8 cellular contexts compared by ENCODE assay signal in genomic region chrX:154541896-154542722, GRCh38. TPM values are rescaled to one million over a fixed set of nuclear protein-coding genes. Genes with fewer than 3 reads are reported as not detected.
DNase-seq lines count a peak whose midpoint lies in the region; ATAC-seq, FAIRE-seq and TF ChIP-seq lines count a peak whose summit lies in the region.

No MANE protein-coding gene starts in this region.

- ATAC-seq in GM19467 (IDR thresholded peaks at IDR 0.05; ENCODE audit: unreplicated experiment), result no peak

- no peak for FAIRE-seq in H54 (lab: Jason Lieb, UNC)
- no peak for FAIRE-seq in GM12892 (lab: Jason Lieb, UNC)

- no peak for TF ChIP-seq POLR2A in H54 (IDR thresholded peaks at IDR 0.05; ENCODE audit: low read depth, low read length)
- TF ChIP-seq POLR2A in GM12892 (IDR thresholded peaks at IDR 0.05; ENCODE audit: low read depth, low read length), result no peak

- DNase-seq in H54 (ENCODE audit: insufficient read length, low spot score) (peak; percentile 80), SHP77 treated with DMSO at 0.1 percent for 48 hours (lab: John Stamatoyannopoulos, UW) (peak; percentile 36), astrocyte of the hippocampus (ENCODE audit: low read depth, low spot score) (peak; percentile 92), kidney glomerular epithelial cell (lab: John Stamatoyannopoulos, UW) (peak; percentile 69), GM12892 (ENCODE audit: insufficient read length) (no peak), NCI-H146 (lab: John Stamatoyannopoulos, UW) (no peak)
- DNase-seq in stimulated activated CD8-positive, alpha-beta memory T cell treated with anti-CD3 and anti-CD28 coated beads, Interleukin-15, amount 100 ng/mL, for 48 hours (ENCODE audit: low read depth in 2 of 2), result peak; percentile 28 to 42

RNA-seq across cellular contexts. Expression of gene G6PD, which starts 4.5 kb away (rescaled TPM):
- polyA plus RNA-seq in GM12892 (2012; ENCODE audit: missing spikeins), result 25.1 TPM

RNA-seq across cellular contexts. Expression of gene IKBKG, which starts 5.3 kb away (rescaled TPM):
- polyA plus RNA-seq in GM12892 (2012; ENCODE audit: missing spikeins), result 12.3 TPM

RNA-seq across cellular contexts. Expression of gene FAM3A, which starts 26.1 kb away (rescaled TPM):
- 9.8 TPM for polyA plus RNA-seq in GM12892 (2012; ENCODE audit: missing spikeins)

RNA-seq across cellular contexts. Expression of gene CTAG1A, which starts 42.8 kb away (rescaled TPM):
- polyA plus RNA-seq in GM12892 (2012; ENCODE audit: missing spikeins), result not detected

RNA-seq across cellular contexts. Expression of gene SLC10A3, which starts 51.7 kb away (rescaled TPM):
- 5.6 TPM for polyA plus RNA-seq in GM12892 (2012; ENCODE audit: missing spikeins)

Comparison
In these comparisons a context has a peak if more than half of its experiments do, and no peak if none do; other contexts are left out.
1. DNase-seq: peak in H54 (single experiment), SHP77 treated with DMSO at 0.1 percent for 48 hours (single experiment), astrocyte of the hippocampus (single experiment), kidney glomerular epithelial cell (single experiment) and stimulated activated CD8-positive, alpha-beta memory T cell treated with anti-CD3 and anti-CD28 coated beads, Interleukin-15, amount 100 ng/mL, for 48 hours (2 of 2); none in GM12892 (single experiment) and NCI-H146 (single experiment).